In genomic region chrX:30887721-30888120, GRCh38 we compare ENCODE assay signal across 8 cellular contexts. TPM values are rescaled to one million over a fixed set of nuclear protein-coding genes. Genes with fewer than 3 reads are reported as not detected.
DNase-seq lines count a peak whose midpoint lies in the region; ATAC-seq and TF ChIP-seq lines count a peak whose summit lies in the region.

No MANE protein-coding gene starts in this region.

- TF ChIP-seq POLR2A in sigmoid colon (IDR thresholded peaks at IDR 0.05) = no peak

- CTCF ChIA-PET in activated CD8-positive, alpha-beta T cell treated with anti-CD3 and anti-CD28 coated beads for 36 hours (lab: Charles Lee) = interaction anchor here (0.9 to 1.0 kb wide), 2 partner anchors 152 kb away, joined by 3 to 7 read pairs; no protein-coding TSS in a partner anchor

- H3K4me3 Mint-ChIP-seq in activated CD8-positive, alpha-beta T cell treated with anti-CD3 and anti-CD28 coated beads for 36 hours = peak overlapping the region; percentile 82

- peaks cover 5% of the 10 kb centered on the region for H4K20me1 ChIP-seq in hepatocyte (ENCODE audit: insufficient read depth, poor library complexity, severe bottlenecking)

- no peaks in the 10 kb centered on the region for H3K9me3 ChIP-seq in hepatocyte (ENCODE audit: low read depth)
- no peaks in the 10 kb centered on the region for H3K9me3 ChIP-seq in sigmoid colon

- no peaks in the 10 kb centered on the region for H3K9me2 ChIP-seq in hepatocyte (replicated peaks; ENCODE audit: insufficient read depth)

- H3K27ac Mint-ChIP-seq in activated CD8-positive, alpha-beta T cell treated with anti-CD3 and anti-CD28 coated beads for 36 hours = peak overlapping the region; percentile 87

- H3K4me3 ChIP-seq in HFF-Myc (replicated peaks; ENCODE audit: low read depth, low read length) = peak overlapping the region; percentile 65
- H3K4me3 ChIP-seq in hepatocyte = peak overlapping the region; percentile 90
- no peak overlapping the region for H3K4me3 ChIP-seq in sigmoid colon

- ATAC-seq in activated CD8-positive, alpha-beta T cell treated with anti-CD3 and anti-CD28 coated beads for 36 hours = no peak
- no peak for ATAC-seq in HG02610 (IDR thresholded peaks at IDR 0.05; ENCODE audit: unreplicated experiment)

- DNase-seq in HFF-Myc (ENCODE audit: extremely low read depth, low read depth) (no peak), hepatocyte (ENCODE audit: low spot score) (no peak), NCI-H2081 (lab: John Stamatoyannopoulos, UW) (no peak), NCI-H510A treated with DMSO at 0.1 percent for 48 hours (lab: John Stamatoyannopoulos, UW) (no peak), sigmoid colon (no peak)
- peak; percentile 88 for DNase-seq in activated CD8-positive, alpha-beta T cell treated with anti-CD3 and anti-CD28 coated beads for 36 hours
- peak; percentile 40 to 50 for DNase-seq in stimulated activated CD4-positive, alpha-beta T cell treated with anti-CD3 and anti-CD28 coated beads, Interleukin-4, amount 100 ng/mL, for 48 hours (ENCODE audit: low read depth in 2 of 2)

- H3K4me2 ChIP-seq in hepatocyte = peak overlapping the region; percentile 75

- no peak for TF ChIP-seq EP300 in sigmoid colon (IDR thresholded peaks at IDR 0.05)

- no peak overlapping the region for H2AFZ ChIP-seq in hepatocyte

- H3K27me3 ChIP-seq in hepatocyte = no peaks in the 10 kb centered on the region
- H3K27me3 ChIP-seq in sigmoid colon = no peaks in the 10 kb centered on the region

- H3K36me3 Mint-ChIP-seq in activated CD8-positive, alpha-beta T cell treated with anti-CD3 and anti-CD28 coated beads for 36 hours (ENCODE audit: low read depth) = peaks cover 2% of the 10 kb centered on the region

- no peaks in the 10 kb centered on the region for H3K9me3 Mint-ChIP-seq in activated CD8-positive, alpha-beta T cell treated with anti-CD3 and anti-CD28 coated beads for 36 hours

- peak overlapping the region; percentile 85 for H3K27ac ChIP-seq in hepatocyte
- no peak overlapping the region for H3K27ac ChIP-seq in sigmoid colon

- WGBS in hepatocyte (ENCODE audit: low lambda C conversion rate, missing lambda C conversion rate) = 56% methylated on average over 4 of the region's 4 CpGs
- 16 to 35% methylated on average over 4 of the region's 4 CpGs for WGBS in sigmoid colon, 2 donors

- H3K4me1 Mint-ChIP-seq in activated CD8-positive, alpha-beta T cell treated with anti-CD3 and anti-CD28 coated beads for 36 hours (ENCODE audit: low read depth) = peaks cover 41% of the 10 kb centered on the region

- POLR2A ChIA-PET in activated CD8-positive, alpha-beta T cell treated with anti-CD3 and anti-CD28 coated beads for 36 hours (lab: Charles Lee) = interaction anchor here (1.1 to 1.3 kb wide), 2 partner anchors 12 to 13 kb away, joined by 3 read pairs; no protein-coding TSS in a partner anchor

- H3K79me2 ChIP-seq in hepatocyte = peaks cover 53% of the 10 kb centered on the region

- TF ChIP-seq CTCF in HFF-Myc (IDR thresholded peaks at IDR 0.05; ENCODE audit: low read depth, low read length, missing control alignments) = no peak
- TF ChIP-seq CTCF in activated CD8-positive, alpha-beta T cell treated with anti-CD3 and anti-CD28 coated beads for 36 hours (IDR thresholded peaks at IDR 0.05) = no peak
- TF ChIP-seq CTCF in hepatocyte (IDR thresholded peaks at IDR 0.05; ENCODE audit: poor library complexity) = no peak
- TF ChIP-seq CTCF in sigmoid colon (IDR thresholded peaks at IDR 0.05) = no peak

- intact Hi-C loops in activated CD8-positive, alpha-beta T cell treated with anti-CD3 and anti-CD28 coated beads for 36 hours (cut with micrococcal nuclease) = loop anchor here (5.0 to 10.0 kb wide), 2 partner anchors 153 to 230 kb away; no protein-coding TSS in a partner anchor
- intact Hi-C loops in sigmoid colon (cut with DNase I) = loop anchor here (2.0 kb wide), 1 partner anchor 235 kb away; the partner anchor contains the start of gene GK

- H3K27me3 Mint-ChIP-seq in activated CD8-positive, alpha-beta T cell treated with anti-CD3 and anti-CD28 coated beads for 36 hours = no peaks in the 10 kb centered on the region

- H3K36me3 ChIP-seq in hepatocyte (replicated peaks; ENCODE audit: insufficient read depth, low read depth) (no peaks in the 10 kb centered on the region), sigmoid colon (no peaks in the 10 kb centered on the region)

- H3K4me1 ChIP-seq in hepatocyte (ENCODE audit: insufficient read depth) = peaks cover 11% of the 10 kb centered on the region
- peaks cover 0 to 18% (median 8%) of the 10 kb centered on the region in 4 donors for H3K4me1 ChIP-seq in sigmoid colon

RNA-seq across cellular contexts. Expression of gene TAB3, which starts 1.3 kb away (rescaled TPM):
- total RNA-seq in activated CD8-positive, alpha-beta T cell treated with anti-CD3 and anti-CD28 coated beads for 36 hours = 10 to 100 TPM; 15.5 to 16.5 TPM
- total RNA-seq in hepatocyte (66.3 and 79.1 TPM in 2 replicates), sigmoid colon (10 to 100 TPM; 17.4 to 31.6 (median 19.5) TPM)
- polyA plus RNA-seq in hepatocyte (17.4 and 18.9 TPM in 2 replicates), sigmoid colon (1 to 10 TPM; 6.7 to 9.5 (median 8.4) TPM)

Comparison
In these comparisons a context has a peak if more than half of its experiments do, and no peak if none do; other contexts are left out.
1. DNase-seq: peak in activated CD8-positive, alpha-beta T cell treated with anti-CD3 and anti-CD28 coated beads for 36 hours (single experiment) and stimulated activated CD4-positive, alpha-beta T cell treated with anti-CD3 and anti-CD28 coated beads, Interleukin-4, amount 100 ng/mL, for 48 hours (2 of 2); none in HFF-Myc (single experiment), hepatocyte (single experiment), NCI-H2081 (0 of 2), NCI-H510A treated with DMSO at 0.1 percent for 48 hours (single experiment) and sigmoid colon (single experiment).
2. H3K4me3 ChIP-seq: peak in HFF-Myc (single experiment) and hepatocyte (single experiment); none in sigmoid colon (0 of 4).